Comparison of ENCODE assay signal across 8 cellular contexts in genomic region chr11:44110231-44110679, GRCh38. TPM values are rescaled to one million over a fixed set of nuclear protein-coding genes. Genes with fewer than 3 reads are reported as not detected.
DNase-seq lines count a peak whose midpoint lies in the region; ATAC-seq, FAIRE-seq and TF ChIP-seq lines count a peak whose summit lies in the region.

No MANE protein-coding gene starts in this region.

- no peak for TF ChIP-seq EP300 in K562 (IDR thresholded peaks at IDR 0.05; ENCODE audit: low read length)

- CTCF ChIA-PET in K562 (lab: Yijun Ruan, JAX; ENCODE audit: low intra/inter-chr PET ratio), result interaction anchor here (3.2 kb wide), 1 partner anchor 15 kb away, joined by 13 read pairs; the partner anchor contains the start of gene EXT2

- ATAC-seq in HG02642 (IDR thresholded peaks at IDR 0.05; ENCODE audit: poor library complexity, unreplicated experiment), result peak; percentile 92
- peak; percentile 100 for ATAC-seq in K562

- no peak overlapping the region for H3K4me3 ChIP-seq in K562

- no peaks in the 10 kb centered on the region for H3K9me1 ChIP-seq in K562 (ENCODE audit: control insufficient read depth, insufficient read depth, low read length)

- H3K27ac ChIP-seq in K562 (ENCODE audit: extremely low read depth, low read depth, low read length), result no peak overlapping the region

- H3K4me1 ChIP-seq in K562 (replicated peaks in 1 of 2; ENCODE audit: control insufficient read depth in 2 of 2, insufficient read depth in 2 of 2, low read length in 2 of 2), result no peaks in the 10 kb centered on the region

- no peak overlapping the region for H3K9ac ChIP-seq in K562 (ENCODE audit: insufficient read depth in 1 of 2, low read depth in 2 of 2, low read length in 2 of 2)

- FAIRE-seq in K562 (lab: Jason Lieb, UNC), result peak; percentile 94

- no peak for TF ChIP-seq POLR2A in K562 (conservative IDR thresholded peaks at IDR 0.05)

- WGBS in K562 (ENCODE audit: insufficient coverage, low coverage, missing lambda C conversion rate), result 0% methylated on average over 4 of the region's 4 CpGs

- peak; percentile 78 to 93 (median 84) for TF ChIP-seq CTCF in K562 (IDR thresholded peaks at IDR 0.05 in 2 of 3, conservative IDR thresholded peaks at IDR 0.05 in 1 of 3; ENCODE audit: insufficient read depth in 2 of 3, low read depth in 1 of 3, low read length in 3 of 3)

- POLR2A ChIA-PET in K562 (lab: Yijun Ruan, JAX), result interaction anchor here (0.5 to 0.9 kb wide), 2 partner anchors 10 to 52 kb away, joined by 3 to 4 read pairs; no protein-coding TSS in a partner anchor

- H4K20me1 ChIP-seq in K562 (replicated peaks; ENCODE audit: control insufficient read depth, insufficient read depth, low read length), result no peaks in the 10 kb centered on the region

- DNase-seq in SIG-M5 treated with dmso at 0.1 percent for 504 hours (lab: John Stamatoyannopoulos, UW; ENCODE audit: unreplicated experiment) (peak; percentile 53), SIG-M5 (lab: John Stamatoyannopoulos, UW) (no peak), NCI-H1092 (lab: John Stamatoyannopoulos, UW) (peak; percentile 17), T1000 (lab: John Stamatoyannopoulos, UW) (peak; percentile 32), K562 (ENCODE audit: extremely low read depth in 1 of 4, low spot score in 3 of 4) (peak; percentile 60 to 75 (median 66)), kidney glomerular epithelial cell (lab: John Stamatoyannopoulos, UW) (peak; percentile 44)
- peak in 2 of 3 experiments; percentile 18 to 46 for DNase-seq in stimulated activated CD4-positive, alpha-beta T cell treated with anti-CD3 and anti-CD28 coated beads, TNF-alpha, amount 100 ng/mL, for 24 hours (ENCODE audit: low read depth in 3 of 3)

- no peaks in the 10 kb centered on the region for H3K27me3 ChIP-seq in K562 (ENCODE audit: control insufficient read depth in 2 of 2, insufficient read depth in 2 of 2, low read length in 2 of 2)

- H3K36me3 ChIP-seq in K562 (ENCODE audit: control insufficient read depth, insufficient read depth, low read length), result peaks cover 71% of the 10 kb centered on the region

- BruUV-seq in K562 (replicated peaks; lab: Mats Ljungman, UMichigan), result no TSS peak

- in situ Hi-C loops in K562 (cut with MboI), result no loop called here

- no peak overlapping the region for H3K4me2 ChIP-seq in K562 (ENCODE audit: insufficient read depth, low read length)

- no peak overlapping the region for H2AFZ ChIP-seq in K562 (ENCODE audit: low read depth, low read length)

- intact Hi-C loops in K562 (cut with micrococcal nuclease), result loop anchor here (5.0 kb wide), 2 partner anchors 177 to 427 kb away; no protein-coding TSS in a partner anchor

- H3K79me2 ChIP-seq in K562 (ENCODE audit: control insufficient read depth, insufficient read depth, low read length), result no peaks in the 10 kb centered on the region

- TF ChIP-seq RAD21 in K562 (CRISPR knock-in tag; conservative IDR thresholded peaks at IDR 0.05 in 1 of 2, IDR thresholded peaks at IDR 0.05 in 1 of 2), result peak; percentile 72 to 75

- H3K9me3 ChIP-seq in K562 (replicated peaks; ENCODE audit: control insufficient read depth, insufficient read depth, low read depth, low read length), result no peaks in the 10 kb centered on the region

TF ChIP-seq in K562, 482 proteins besides CTCF, POLR2A, EP300 and RAD21 (continues in another document):
- TF ChIP-seq SPI1 (IDR thresholded peaks at IDR 0.05; ENCODE audit: borderline replicate concordance, low read depth, low read length) (0 out of 2 replicates have a peak, but pooled peaks have one; percentile 19), KLF16 (IDR thresholded peaks at IDR 0.05) (peak; percentile 33; the same call in 1 of the 2 replicates), STAG1 (CRISPR knock-in tag; IDR thresholded peaks at IDR 0.05; ENCODE audit: borderline replicate concordance) (peak; percentile 47; the same call in 1 of the 2 replicates), SRSF9 (IDR thresholded peaks at IDR 0.05; ENCODE audit: borderline replicate concordance, low read depth, low read length) (no peak), ETV5 (CRISPR knock-in tag; IDR thresholded peaks at IDR 0.05; ENCODE audit: low read depth) (no peak), FOXJ2 (tag; IDR thresholded peaks at IDR 0.05) (0 out of 2 replicates have a peak, but pooled peaks have one; percentile 45), NR2C2 (CRISPR knock-in tag; IDR thresholded peaks at IDR 0.05) (no peak), NR2C2 (tag; IDR thresholded peaks at IDR 0.05) (no peak), DEAF1 (CRISPR knock-in tag; IDR thresholded peaks at IDR 0.05) (peak; percentile 26; the same call in 1 of the 2 replicates), NFIC (IDR thresholded peaks at IDR 0.05) (0 out of 2 replicates have a peak, but pooled peaks have one; percentile 25), SMC3 (conservative IDR thresholded peaks at IDR 0.05; ENCODE audit: insufficient read depth, low read depth, low read length) (peak; percentile 49), ZNF316 (IDR thresholded peaks at IDR 0.05) (peak; percentile 26; the same call in 1 of the 2 replicates), ZNF217 (CRISPR knock-in tag; IDR thresholded peaks at IDR 0.05) (no peak), ARHGAP35 (IDR thresholded peaks at IDR 0.05; ENCODE audit: partially characterized antibody) (no peak), SAFB (IDR thresholded peaks at IDR 0.05; ENCODE audit: borderline replicate concordance, low read depth, low read length) (no peak), ZC3H11A (IDR thresholded peaks at IDR 0.05; ENCODE audit: low read depth, low read length) (no peak), MAZ (CRISPR knock-in tag; conservative IDR thresholded peaks at IDR 0.05 in 1 of 2, IDR thresholded peaks at IDR 0.05 in 1 of 2) (0 out of 4 replicates have a peak, but pooled peaks of 1 of the 2 experiments have one; percentile 27), RUNX1 (IDR thresholded peaks at IDR 0.05; ENCODE audit: low read depth) (no peak), TEAD4 (IDR thresholded peaks at IDR 0.05; ENCODE audit: low read length) (0 out of 2 replicates have a peak, but pooled peaks have one; percentile 9), TEAD4 (CRISPR knock-in tag; IDR thresholded peaks at IDR 0.05; ENCODE audit: borderline replicate concordance) (no peak)

RNA-seq across cellular contexts. Expression of gene EXT2, which starts 14.8 kb away (rescaled TPM):
- 100 and 105 TPM in 2 replicates for total RNA-seq in K562 (2011; cell fraction: chromatin; rRNA removed; ENCODE audit: low replicate concordance)
- total RNA-seq in K562 (2011; cell fraction: nucleolus; rRNA removed), result 133 and 140 TPM in 2 replicates
- total RNA-seq in K562 (2011; cell fraction: nucleoplasm; rRNA removed), result 105 and 121 TPM in 2 replicates
- 38.8 and 39.5 TPM in 2 replicates for total RNA-seq in K562 (2014; rRNA removed)
- total RNA-seq in K562 (2014; rRNA removed; fragmentation: Illumina TruSeq; extraction: Trizol), result 34.0 and 37.5 TPM in 2 replicates
- 38.5 and 40.9 TPM in 2 replicates for total RNA-seq in K562 (2015; rRNA removed; fragmentation: Illumina TruSeq; extraction: Trizol)
- total RNA-seq in K562 (2021), result 43.1 and 43.2 TPM in 2 replicates
- polyA plus RNA-seq in K562 (2011; rRNA removed), result 49.2 and 52.1 TPM in 2 replicates
- 42.1 and 45.0 TPM in 2 replicates for polyA plus RNA-seq in K562 (2011; cell fraction: cytosol; rRNA removed)
- 31.6 and 38.9 TPM in 2 replicates for polyA plus RNA-seq in K562 (2011; cell fraction: nucleus; rRNA removed)
- polyA plus RNA-seq in K562 (2012), result 33.7 and 39.0 TPM in 2 replicates
- 35.0 and 38.1 TPM in 2 replicates for polyA plus RNA-seq in K562 (2014; fragmentation: Illumina TruSeq; extraction: Trizol)
- polyA plus RNA-seq in K562 (2014; fragmentation: Nextera tagmentation; extraction: Ambion mirVana), result 10 to 100 TPM in 1 of 2 experiments, 1 to 10 TPM in 1; 7.5 to 13.1 TPM
- 36.9 and 38.4 TPM in 2 replicates for polyA plus RNA-seq in K562 (2014; rRNA removed)
- polyA minus RNA-seq in K562 (2011; rRNA and poly(A)+ RNA removed), result 80.3 and 83.4 TPM in 2 replicates
- 34.9 and 35.8 TPM in 2 replicates for polyA minus RNA-seq in K562 (2011; cell fraction: cytosol; rRNA and poly(A)+ RNA removed)
- polyA minus RNA-seq in K562 (2011; cell fraction: nucleus; rRNA and poly(A)+ RNA removed), result 65.7 and 90.9 TPM in 2 replicates

RNA-seq across cellular contexts. Expression of gene ACCS, which starts 44.2 kb away (rescaled TPM):
- total RNA-seq in K562 (2011; cell fraction: chromatin; rRNA removed; ENCODE audit: low replicate concordance), result 116 and 149 TPM in 2 replicates
- total RNA-seq in K562 (2011; cell fraction: nucleolus; rRNA removed), result 94.2 and 109 TPM in 2 replicates
- total RNA-seq in K562 (2011; cell fraction: nucleoplasm; rRNA removed), result 129 and 171 TPM in 2 replicates
- total RNA-seq in K562 (2014; rRNA removed), result 14.8 and 16.3 TPM in 2 replicates
- 11.3 and 11.8 TPM in 2 replicates for total RNA-seq in K562 (2014; rRNA removed; fragmentation: Illumina TruSeq; extraction: Trizol)
- total RNA-seq in K562 (2015; rRNA removed; fragmentation: Illumina TruSeq; extraction: Trizol), result 10.1 and 10.7 TPM in 2 replicates
- total RNA-seq in K562 (2021), result 19.5 and 21.1 TPM in 2 replicates
- polyA plus RNA-seq in K562 (2011; rRNA removed), result 19.8 and 27.9 TPM in 2 replicates
- polyA plus RNA-seq in K562 (2011; cell fraction: cytosol; rRNA removed), result 6.9 and 15.3 TPM in 2 replicates
- polyA plus RNA-seq in K562 (2011; cell fraction: nucleus; rRNA removed), result 251 and 266 TPM in 2 replicates
- polyA plus RNA-seq in K562 (2012), result 19.7 and 69.3 TPM in 2 replicates
- polyA plus RNA-seq in K562 (2014; fragmentation: Illumina TruSeq; extraction: Trizol), result 18.0 and 20.2 TPM in 2 replicates
- polyA plus RNA-seq in K562 (2014; fragmentation: Nextera tagmentation; extraction: Ambion mirVana), result 1 to 10 TPM; 4.2 to 6.3 TPM
- 25.9 and 29.9 TPM in 2 replicates for polyA plus RNA-seq in K562 (2014; rRNA removed)
- 9.4 and 10.8 TPM in 2 replicates for polyA minus RNA-seq in K562 (2011; rRNA and poly(A)+ RNA removed)
- 4.3 and 4.6 TPM in 2 replicates for polyA minus RNA-seq in K562 (2011; cell fraction: cytosol; rRNA and poly(A)+ RNA removed)
- 30.2 and 44.4 TPM in 2 replicates for polyA minus RNA-seq in K562 (2011; cell fraction: nucleus; rRNA and poly(A)+ RNA removed)
